ENCODE assay signal across 11 cellular contexts in the genomic region with DNA sequence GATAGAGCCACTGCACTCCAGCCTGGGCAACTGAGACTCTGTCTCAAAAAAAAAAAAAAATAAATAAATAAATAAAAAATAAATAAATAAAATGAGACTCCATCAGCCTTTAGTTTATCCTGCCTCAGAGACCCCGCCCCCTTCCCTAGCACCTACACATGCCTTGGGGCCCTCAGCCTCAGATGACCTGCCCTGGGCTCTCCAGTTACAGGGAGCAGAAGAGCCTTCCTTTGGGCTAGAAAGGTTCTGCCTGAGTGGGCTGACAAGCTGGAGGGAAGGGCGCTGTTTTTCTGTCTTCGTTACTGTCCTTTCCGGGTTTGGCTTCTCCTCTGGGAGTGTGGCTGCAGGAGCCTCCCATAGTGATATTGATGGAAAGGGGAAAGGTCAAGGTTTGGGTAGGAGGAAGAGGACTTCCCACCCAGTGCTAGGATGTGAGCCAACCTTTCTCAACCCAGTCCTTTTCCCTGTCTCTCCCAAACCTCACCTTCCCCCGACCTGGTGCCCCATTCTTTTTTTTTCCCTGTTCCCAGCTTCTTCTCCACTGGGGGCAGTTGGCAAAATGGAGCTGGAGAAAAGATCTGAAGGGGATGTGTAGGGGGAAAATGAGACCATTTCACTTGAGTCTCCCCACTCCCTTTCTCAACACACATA. TPM values are rescaled to one million over a fixed set of nuclear protein-coding genes. Genes with fewer than 3 reads are reported as not detected.
A peak's percentile ranks its signal among the peaks of the same experiment; 100 is the strongest.
DNase-seq lines count a peak whose midpoint lies in the region; TF ChIP-seq lines count a peak whose summit lies in the region.
"Had no signal": no experiment of that assay in that cellular context is flagged by ENCODE, and none has a peak within 500 bp of the region (broad histone marks: within the 10 kb centered on the region; RNA-seq: fewer than 3 reads in every experiment).

No MANE protein-coding gene starts in this region.

- H3K4me2 ChIP-seq in PC-9: peak overlapping the region; percentile 96

- peak overlapping the region; percentile 75 for H3K27ac ChIP-seq in PC-9
- H3K27ac ChIP-seq in epithelial cell of prostate: peak overlapping the region; percentile 82
- peak overlapping the region; percentile 84 for H3K27ac ChIP-seq in skeletal muscle tissue (ENCODE audit: low read depth, low read length)

- H3K9me2 ChIP-seq in PC-9 (ENCODE audit: insufficient read depth): no peaks in the 10 kb centered on the region

- CTCF ChIA-PET in PC-9 (lab: Charles Lee): interaction anchor here (0.6 kb wide), 5 partner anchors 12 to 369 kb away, joined by 3 to 9 read pairs (median 4); partner anchors contain the start of gene FIBP

- H3K4me1 ChIP-seq in PC-9 (replicated peaks; ENCODE audit: insufficient read depth) (peaks cover 20% of the 10 kb centered on the region), skeletal muscle tissue (ENCODE audit: control insufficient read depth in 3 of 3, insufficient read depth in 3 of 3, low read length in 3 of 3) (peaks cover 21 to 35% (median 30%) of the 10 kb centered on the region in 3 donors)

- H3K9ac ChIP-seq in skeletal muscle tissue (ENCODE audit: low read depth in 1 of 3, low read length in 3 of 3): peak overlapping the region in 1 of 3 donors; percentile 10

- H3K27me3 ChIP-seq in PC-9 (ENCODE audit: insufficient read depth, low read depth) (no peaks in the 10 kb centered on the region), skeletal muscle tissue (ENCODE audit: control insufficient read depth in 3 of 3, insufficient read depth in 3 of 3, low read length in 3 of 3) (peaks cover 10 to 29% (median 21%) of the 10 kb centered on the region in 3 donors)

- H3K36me3 ChIP-seq in PC-9 (ENCODE audit: low read depth) (peaks cover 16% of the 10 kb centered on the region), skeletal muscle tissue (ENCODE audit: control insufficient read depth in 3 of 3, insufficient read depth in 3 of 3, low read length in 3 of 3) (peaks cover 12 to 14% (median 13%) of the 10 kb centered on the region in 3 donors)

- intact Hi-C loops in PC-9 (cut with micrococcal nuclease; ENCODE audit: unreplicated experiment): loop anchor here (5.0 kb wide), 1 partner anchor 478 kb away; the partner anchor contains the start of genes FAM89B and ZNRD2

- H3F3A ChIP-seq in PC-9 (ENCODE audit: insufficient read depth, low read depth): peaks cover 27% of the 10 kb centered on the region

- peak overlapping the region; percentile 99; the same call in 1 of the 2 replicates for H3K4me3 ChIP-seq in PC-9
- peak overlapping the region in 1 of 3 donors; percentile 99 for H3K4me3 ChIP-seq in skeletal muscle tissue (ENCODE audit: low read length in 3 of 3)

- peak overlapping the region; percentile 97 for H2AFZ ChIP-seq in PC-9

- POLR2A ChIA-PET in PC-9 (lab: Charles Lee; ENCODE audit: unreplicated experiment): interaction anchor here (0.7 kb wide), 2 partner anchors 338 to 759 kb away, joined by 5 read pairs; no protein-coding TSS in a partner anchor

- peaks cover 11% of the 10 kb centered on the region; the same call in 1 of the 2 replicates for H4K20me1 ChIP-seq in PC-9 (ENCODE audit: insufficient read depth)

- DNase-seq in NCI-H82 (lab: John Stamatoyannopoulos, UW) (peak; percentile 40), NCI-H82 treated with DMSO at 0.1 percent for 48 hours (lab: John Stamatoyannopoulos, UW; ENCODE audit: unreplicated experiment) (no peak), PC-9 (no peak), epithelial cell of prostate (ENCODE audit: low read depth, low spot score) (no peak), RPMI8226 (no peak), NCI-H345 treated with DMSO at 0.1 percent for 48 hours (lab: John Stamatoyannopoulos, UW; ENCODE audit: unreplicated experiment) (no peak)
- DNase-seq in activated CD4-positive, CD25-positive, alpha-beta regulatory T cell treated with anti-CD3 and anti-CD28 coated beads, Interleukin-2, amount 50 U/mL, for 72 hours: no peak
- DNase-seq: COR-L47; stimulated activated CD4-positive, alpha-beta T cell treated with anti-CD3 and anti-CD28 coated beads, Interleukin-4, amount 100 ng/mL, for 1 hour had no signal

- H3K79me2 ChIP-seq in PC-9 (ENCODE audit: low read depth): peaks cover 36% of the 10 kb centered on the region

- no peaks in the 10 kb centered on the region for H3K9me3 ChIP-seq in PC-9 (ENCODE audit: insufficient read depth, low read depth)
- no peaks in the 10 kb centered on the region for H3K9me3 ChIP-seq in skeletal muscle tissue (ENCODE audit: control insufficient read depth in 3 of 3, low read length in 3 of 3)

- BruUV-seq in PC-9 (replicated peaks; lab: Mats Ljungman, UMichigan): no TSS peak

- TF ChIP-seq CTCF in PC-9 (conservative IDR thresholded peaks at IDR 0.05): no peak

RNA-seq across cellular contexts. Expression of gene SF3B2, which starts 1.5 kb away (rescaled TPM):
- total RNA-seq in PC-9 (2021) (221 and 224 TPM in 2 replicates), skeletal muscle tissue (62.1 TPM)

RNA-seq across cellular contexts. Expression of gene GAL3ST3, which starts 1.7 kb away (rescaled TPM):
- not detected in 2 replicates for total RNA-seq in PC-9 (2021)
- total RNA-seq in skeletal muscle tissue: under 0.01 TPM
- total RNA-seq: SK-MEL-5 had no signal

RNA-seq across cellular contexts. Expression of gene PACS1, which starts 19.4 kb away (rescaled TPM):
- total RNA-seq in PC-9 (2021): 100 and 102 TPM in 2 replicates
- total RNA-seq in skeletal muscle tissue: 13.6 TPM

RNA-seq across cellular contexts. Expression of gene CATSPER1, which starts 24.4 kb away (rescaled TPM):
- total RNA-seq in PC-9 (2021) (2.3 and 4.2 TPM in 2 replicates), skeletal muscle tissue (not detected)

RNA-seq across cellular contexts. Expression of gene CST6, which starts 38.9 kb away (rescaled TPM):
- total RNA-seq in PC-9 (2021) (52.0 and 58.5 TPM in 2 replicates), skeletal muscle tissue (not detected)
- total RNA-seq: SK-MEL-5 had no signal
